Comparison of ENCODE assay signal across 11 cellular contexts in genomic region chr2:42917374-42918017, GRCh38.
A peak's percentile ranks its signal among the peaks of the same experiment; 100 is the strongest.
DNase-seq lines count a peak whose midpoint lies in the region; ATAC-seq and TF ChIP-seq lines count a peak whose summit lies in the region.
"Had no signal": no experiment of that assay in that cellular context is flagged by ENCODE, and none has a peak within 500 bp of the region (broad histone marks: within the 10 kb centered on the region; RNA-seq: fewer than 3 reads in every experiment).

No MANE protein-coding gene starts in this region.

- H3K27ac ChIP-seq in tibial artery: no peak overlapping the region
- H3K27ac ChIP-seq: BLaER1 had no signal

- peaks cover 16% of the 10 kb centered on the region for H3K4me1 Mint-ChIP-seq in activated T-cell treated with anti-CD3 and anti-CD28 coated beads, Interleukin-2, amount 50 U/mL, for 72 hours (ENCODE audit: low read depth)

- H3K9me3 ChIP-seq in tibial artery: no peaks in the 10 kb centered on the region
- H3K9me3 ChIP-seq: BLaER1 had no signal

- ATAC-seq in activated T-cell treated with anti-CD3 and anti-CD28 coated beads, Interleukin-2, amount 50 U/mL, for 72 hours (replicated peaks in 1 of 2): peak; percentile 81
- ATAC-seq in left colon (no peak), GM19467 (IDR thresholded peaks at IDR 0.05; ENCODE audit: unreplicated experiment) (no peak), HG02571 (IDR thresholded peaks at IDR 0.05; ENCODE audit: unreplicated experiment) (no peak)

- intact Hi-C loops in left colon (cut with DNase I, micrococcal nuclease) (no loop called here), tibial artery (cut with DNase I; ENCODE audit: low total_unique reads) (no loop called here)

- DNase-seq in activated T-cell treated with anti-CD3 and anti-CD28 coated beads, Interleukin-2, amount 50 U/mL, for 72 hours: peak; percentile 39 to 41
- DNase-seq in activated T-cell treated with anti-CD3 and anti-CD28 coated beads, Interleukin-2, amount 50 U/mL, for 1 hour: no peak
- DNase-seq in astrocyte of the spinal cord (ENCODE audit: low read depth, low spot score): peak; percentile 84
- DNase-seq in left colon: peak; percentile 30 to 46
- peak; percentile 58 to 62 for DNase-seq in tibial artery
- no peak for DNase-seq in DMS53 (lab: John Stamatoyannopoulos, UW)
- DNase-seq: MM.1S had no signal

- no peaks in the 10 kb centered on the region for H3K27me3 ChIP-seq in tibial artery
- H3K27me3 ChIP-seq: BLaER1 had no signal

- H3K36me3 ChIP-seq in tibial artery: no peaks in the 10 kb centered on the region
- H3K36me3 ChIP-seq: BLaER1 had no signal

- no peak overlapping the region for H3K27ac Mint-ChIP-seq in activated T-cell treated with anti-CD3 and anti-CD28 coated beads, Interleukin-2, amount 50 U/mL, for 72 hours
- H3K27ac Mint-ChIP-seq: dendritic cell treated with granulocyte-macrophage colony-stimulating factor and Interleukin-4, amounts not matched to agents 40 ng/mL and 50 ng/mL, for 4 days had no signal

- H3K4me3 Mint-ChIP-seq in activated T-cell treated with anti-CD3 and anti-CD28 coated beads, Interleukin-2, amount 50 U/mL, for 72 hours: no peak overlapping the region
- H3K4me3 Mint-ChIP-seq: dendritic cell treated with granulocyte-macrophage colony-stimulating factor and Interleukin-4, amounts not matched to agents 40 ng/mL and 50 ng/mL, for 4 days had no signal

- no peak overlapping the region for H3K4me3 ChIP-seq in astrocyte of the spinal cord (ENCODE audit: low read depth, low read length)
- H3K4me3 ChIP-seq in tibial artery: no peak overlapping the region
- H3K4me3 ChIP-seq: BLaER1 had no signal

- H3K4me1 ChIP-seq in tibial artery: peaks cover 0 to 41% (median 21%) of the 10 kb centered on the region in 4 donors
- H3K4me1 ChIP-seq: BLaER1 had no signal

- TF ChIP-seq CTCF in astrocyte of the spinal cord (IDR thresholded peaks at IDR 0.05; ENCODE audit: low read depth, low read length) (no peak), tibial artery (IDR thresholded peaks at IDR 0.05) (no peak)

- in situ Hi-C loops in astrocyte of the spinal cord (cut with HindIII; ENCODE audit: low sequenced_read_pairs): no loop called here

- H3K9me3 Mint-ChIP-seq in activated T-cell treated with anti-CD3 and anti-CD28 coated beads, Interleukin-2, amount 50 U/mL, for 72 hours: no peaks in the 10 kb centered on the region
- H3K9me3 Mint-ChIP-seq: dendritic cell treated with granulocyte-macrophage colony-stimulating factor and Interleukin-4, amounts not matched to agents 40 ng/mL and 50 ng/mL, for 4 days had no signal

- peaks cover 7% of the 10 kb centered on the region for H3K27me3 Mint-ChIP-seq in activated T-cell treated with anti-CD3 and anti-CD28 coated beads, Interleukin-2, amount 50 U/mL, for 72 hours (ENCODE audit: low read depth)

- H3K36me3 Mint-ChIP-seq in activated T-cell treated with anti-CD3 and anti-CD28 coated beads, Interleukin-2, amount 50 U/mL, for 72 hours (ENCODE audit: insufficient read depth in 2 of 2): no peaks in the 10 kb centered on the region

Comparison
In these comparisons a context has a peak if more than half of its experiments do, and no peak if none do; other contexts are left out.
1. DNase-seq: peak in activated T-cell treated with anti-CD3 and anti-CD28 coated beads, Interleukin-2, amount 50 U/mL, for 72 hours (2 of 2), astrocyte of the spinal cord (single experiment), left colon (2 of 2) and tibial artery (2 of 2); none in activated T-cell treated with anti-CD3 and anti-CD28 coated beads, Interleukin-2, amount 50 U/mL, for 1 hour (single experiment) and DMS53 (single experiment).
2. ATAC-seq: peak in activated T-cell treated with anti-CD3 and anti-CD28 coated beads, Interleukin-2, amount 50 U/mL, for 72 hours (2 of 2); none in left colon (single experiment), GM19467 (single experiment) and HG02571 (single experiment).